In genomic region chr13:105135852-105136251, GRCh38 we compare ENCODE assay signal across 27 cellular contexts.
"Had no signal": no experiment of that assay in that cellular context is flagged by ENCODE, and none has a peak within 500 bp of the region (broad histone marks: within the 10 kb centered on the region; RNA-seq: fewer than 3 reads in every experiment).

No MANE protein-coding gene starts in this region.

- H3K4me1 Mint-ChIP-seq: activated T-helper 17 cell treated with anti-CD3 and anti-CD28 coated beads, Interleukin-2, amount 50 U/mL, for 72 hours; neural progenitor cell had no signal

- H2AFZ ChIP-seq: hepatocyte, neural progenitor cell had no signal

- H3K4me2 ChIP-seq: hepatocyte, neural progenitor cell, smooth muscle cell had no signal

- H3K27ac Mint-ChIP-seq: activated naive CD8-positive, alpha-beta T cell treated with anti-CD3 and anti-CD28 coated beads for 36 hours; activated T-cell treated with anti-CD3 and anti-CD28 coated beads, Interleukin-2, amount 50 U/mL, for 24 hours; activated T-helper 17 cell treated with anti-CD3 and anti-CD28 coated beads, Interleukin-2, amount 50 U/mL, for 72 hours; brain; dendritic cell treated with granulocyte-macrophage colony-stimulating factor and Interleukin-4, amounts not matched to agents 40 ng/mL and 50 ng/mL, for 4 days; immature natural killer cell; naive thymus-derived CD8-positive, alpha-beta T cell; neural progenitor cell; stimulated activated memory B cell treated with anti-CD40 and anti-IgM and Interleukin-4, amounts not matched to agents 10 μg/mL and 1 μg/mL and 100 μg/mL, for 72 hours; type B pancreatic cell; WTC11 had no signal

- H3K36me3 Mint-ChIP-seq: brain; immature natural killer cell; naive thymus-derived CD8-positive, alpha-beta T cell; neural progenitor cell; stimulated activated memory B cell treated with anti-CD40 and anti-IgM and Interleukin-4, amounts not matched to agents 10 μg/mL and 1 μg/mL and 100 μg/mL, for 72 hours; type B pancreatic cell; WTC11 had no signal

- H3K79me2 ChIP-seq: hepatocyte had no signal

- H3K4me3 ChIP-seq: hepatocyte, left lung, lung, neural progenitor cell, sigmoid colon, smooth muscle cell, stomach, suprapubic skin had no signal

- H3K4me3 Mint-ChIP-seq: activated naive CD8-positive, alpha-beta T cell treated with anti-CD3 and anti-CD28 coated beads for 36 hours; activated T-cell treated with anti-CD3 and anti-CD28 coated beads, Interleukin-2, amount 50 U/mL, for 24 hours; activated T-helper 17 cell treated with anti-CD3 and anti-CD28 coated beads, Interleukin-2, amount 50 U/mL, for 72 hours; brain; dendritic cell treated with granulocyte-macrophage colony-stimulating factor and Interleukin-4, amounts not matched to agents 40 ng/mL and 50 ng/mL, for 4 days; immature natural killer cell; naive thymus-derived CD8-positive, alpha-beta T cell; neural progenitor cell; stimulated activated memory B cell treated with anti-CD40 and anti-IgM and Interleukin-4, amounts not matched to agents 10 μg/mL and 1 μg/mL and 100 μg/mL, for 72 hours; type B pancreatic cell; WTC11 had no signal

- H3K4me1 ChIP-seq: left lung, neural progenitor cell, sigmoid colon, stomach, suprapubic skin had no signal

- H3K36me3 ChIP-seq: left lung, neural progenitor cell, sigmoid colon, stomach, suprapubic skin had no signal

- DNase-seq: activated CD8-positive, alpha-beta memory T cell treated with anti-CD3 and anti-CD28 coated beads for 24 hours; activated CD8-positive, alpha-beta memory T cell treated with anti-CD3 and anti-CD28 coated beads, Interleukin-2, amount 50 U/mL, for 4 hours; activated naive CD4-positive, alpha-beta T cell treated with Interleukin-2 at 50 U/mL for 16 hours; activated naive CD8-positive, alpha-beta T cell treated with anti-CD3 and anti-CD28 coated beads for 36 hours; activated T-cell treated with anti-CD3 and anti-CD28 coated beads, Interleukin-2, amount 50 U/mL, for 24 hours; amygdala; effector CD4-positive, alpha-beta T cell; glutamatergic neuron; immature natural killer cell; kidney glomerular epithelial cell; left lung; naive thymus-derived CD8-positive, alpha-beta T cell; sigmoid colon; stimulated activated CD4-positive, alpha-beta T cell treated with anti-CD3 and anti-CD28 coated beads, Interleukin-15, amount 100 ng/mL, for 24 hours; stomach; T-helper 9 cell had no signal

- H3K9ac ChIP-seq: neural progenitor cell had no signal

- H3K27me3 ChIP-seq: hepatocyte, left lung, neural progenitor cell, sigmoid colon, stomach, suprapubic skin had no signal

- H3K9me3 Mint-ChIP-seq: activated T-cell treated with anti-CD3 and anti-CD28 coated beads, Interleukin-2, amount 50 U/mL, for 24 hours; activated T-helper 17 cell treated with anti-CD3 and anti-CD28 coated beads, Interleukin-2, amount 50 U/mL, for 72 hours; dendritic cell treated with granulocyte-macrophage colony-stimulating factor and Interleukin-4, amounts not matched to agents 40 ng/mL and 50 ng/mL, for 4 days; immature natural killer cell; naive thymus-derived CD8-positive, alpha-beta T cell; stimulated activated memory B cell treated with anti-CD40 and anti-IgM and Interleukin-4, amounts not matched to agents 10 μg/mL and 1 μg/mL and 100 μg/mL, for 72 hours had no signal

- H3K27ac ChIP-seq: hepatocyte, left lung, neural progenitor cell, sigmoid colon, stomach, suprapubic skin had no signal

- H3K9me3 ChIP-seq: left lung, sigmoid colon, stomach, suprapubic skin had no signal

- ATAC-seq: activated T-helper 17 cell treated with anti-CD3 and anti-CD28 coated beads, Interleukin-2, amount 50 U/mL, for 72 hours; left lung; naive thymus-derived CD8-positive, alpha-beta T cell; stimulated activated memory B cell treated with anti-CD40 and anti-IgM and Interleukin-4, amounts not matched to agents 10 μg/mL and 1 μg/mL and 100 μg/mL, for 72 hours; WTC11 had no signal

- H3K27me3 Mint-ChIP-seq: activated T-cell treated with anti-CD3 and anti-CD28 coated beads, Interleukin-2, amount 50 U/mL, for 24 hours; activated T-helper 17 cell treated with anti-CD3 and anti-CD28 coated beads, Interleukin-2, amount 50 U/mL, for 72 hours; brain; dendritic cell treated with granulocyte-macrophage colony-stimulating factor and Interleukin-4, amounts not matched to agents 40 ng/mL and 50 ng/mL, for 4 days; naive thymus-derived CD8-positive, alpha-beta T cell; stimulated activated memory B cell treated with anti-CD40 and anti-IgM and Interleukin-4, amounts not matched to agents 10 μg/mL and 1 μg/mL and 100 μg/mL, for 72 hours; type B pancreatic cell had no signal
